In genomic region chr3:40465111-40465407, GRCh38 we compare ENCODE assay signal across 15 cellular contexts. TPM values are rescaled to one million over a fixed set of nuclear protein-coding genes. Genes with fewer than 3 reads are reported as not detected.
DNase-seq lines count a peak whose midpoint lies in the region; ATAC-seq and TF ChIP-seq lines count a peak whose summit lies in the region.
"Had no signal": no experiment of that assay in that cellular context is flagged by ENCODE, and none has a peak within 500 bp of the region (broad histone marks: within the 10 kb centered on the region; RNA-seq: fewer than 3 reads in every experiment).

No MANE protein-coding gene starts in this region.

- H3K4me1 Mint-ChIP-seq in CD4-positive, CD25-positive, alpha-beta regulatory T cell: peaks cover 9 to 33% (median 22%) of the 10 kb centered on the region in 4 donors
- no peaks in the 10 kb centered on the region for H3K4me1 Mint-ChIP-seq in Caco-2 (ENCODE audit: low read depth, unreplicated experiment)
- peaks cover 31% of the 10 kb centered on the region for H3K4me1 Mint-ChIP-seq in activated T-helper 2 cell treated with anti-CD3 and anti-CD28 coated beads, Interferon-gamma antibody, Interleukin-2, Interleukin-4, amounts not matched to agents 10 μg/mL and 5 μg/mL and 100 μg/mL, durations not matched to agents 14 hours and 24 hours and 36 hours (ENCODE audit: low read depth)
- H3K4me1 Mint-ChIP-seq in mesothelial cell of epicardium: no peaks in the 10 kb centered on the region

- no peaks in the 10 kb centered on the region for H3K27me3 ChIP-seq in CD4-positive, CD25-positive, alpha-beta regulatory T cell (ENCODE audit: control insufficient read depth, insufficient read depth, low read length)
- no peaks in the 10 kb centered on the region for H3K27me3 ChIP-seq in Caco-2 (replicated peaks; ENCODE audit: control insufficient read depth, insufficient read depth, low read length)

- H3K4me3 ChIP-seq in CD4-positive, CD25-positive, alpha-beta regulatory T cell (ENCODE audit: low read depth, low read length): no peak overlapping the region
- H3K4me3 ChIP-seq in Caco-2 (ENCODE audit: low read depth, low read length): no peak overlapping the region
- H3K4me3 ChIP-seq: mucosa of descending colon had no signal

- CTCF ChIA-PET in Caco-2 (lab: Charles Lee): no interaction called here

- TF ChIP-seq CTCF in Caco-2 (IDR thresholded peaks at IDR 0.05; ENCODE audit: insufficient read depth in 1 of 2, low read depth in 1 of 2, low read length in 1 of 2, severe bottlenecking in 1 of 2, unreplicated experiment in 1 of 2) (no peak), mesothelial cell of epicardium (IDR thresholded peaks at IDR 0.05; ENCODE audit: unreplicated experiment) (no peak)

- H3K4me1 ChIP-seq in CD4-positive, CD25-positive, alpha-beta regulatory T cell (ENCODE audit: control insufficient read depth, insufficient read depth, low read length, poor library complexity, severe bottlenecking): peaks cover 8% of the 10 kb centered on the region
- H3K4me1 ChIP-seq in Caco-2: no peaks in the 10 kb centered on the region

- in situ Hi-C loops in ACHN (cut with HindIII; ENCODE audit: low pct_ligation_motif_present, low pct_unique_long_range_greater_than_20kb, low sequenced_read_pairs): no loop called here

- H3K9me3 ChIP-seq in CD4-positive, CD25-positive, alpha-beta regulatory T cell (ENCODE audit: control insufficient read depth in 2 of 2, low read length in 2 of 2): no peaks in the 10 kb centered on the region
- no peaks in the 10 kb centered on the region for H3K9me3 ChIP-seq in Caco-2
- H3K9me3 ChIP-seq: mucosa of descending colon had no signal

- DNase-seq in CD4-positive, CD25-positive, alpha-beta regulatory T cell: no peak
- DNase-seq in Caco-2: no peak
- no peak for DNase-seq in activated T-helper 2 cell treated with anti-CD3 and anti-CD28 coated beads, Interferon-gamma antibody, Interleukin-2, Interleukin-4, amounts not matched to agents 10 μg/mL and 5 μg/mL and 100 μg/mL, durations not matched to agents 14 hours and 24 hours and 36 hours (ENCODE audit: low spot score)
- DNase-seq in mesothelial cell of epicardium (ENCODE audit: low spot score in 2 of 2, unreplicated experiment in 2 of 2): no peak
- no peak for DNase-seq in ACHN
- DNase-seq: AML-193; dermis blood vessel endothelial cell; mucosa of descending colon; NCI-H1105; stimulated activated CD4-positive, alpha-beta T cell treated with anti-CD3 and anti-CD28 coated beads, Interleukin-1b, Interleukin-23, amount 100 ng/mL, for 48 hours had no signal

- peaks cover 45% of the 10 kb centered on the region for H3K36me3 Mint-ChIP-seq in CD4-positive, CD25-positive, alpha-beta regulatory T cell
- H3K36me3 Mint-ChIP-seq in Caco-2 (ENCODE audit: insufficient read depth, unreplicated experiment): peaks cover 65% of the 10 kb centered on the region
- H3K36me3 Mint-ChIP-seq in activated T-helper 2 cell treated with anti-CD3 and anti-CD28 coated beads, Interferon-gamma antibody, Interleukin-2, Interleukin-4, amounts not matched to agents 10 μg/mL and 5 μg/mL and 100 μg/mL, durations not matched to agents 14 hours and 24 hours and 36 hours (ENCODE audit: low read depth): peaks cover 73% of the 10 kb centered on the region
- H3K36me3 Mint-ChIP-seq in mesothelial cell of epicardium: peaks cover 36% of the 10 kb centered on the region

- peak overlapping the region in 1 of 4 donors; percentile 18 for H3K4me3 Mint-ChIP-seq in CD4-positive, CD25-positive, alpha-beta regulatory T cell
- no peak overlapping the region for H3K4me3 Mint-ChIP-seq in Caco-2 (ENCODE audit: unreplicated experiment)
- no peak overlapping the region for H3K4me3 Mint-ChIP-seq in activated T-helper 2 cell treated with anti-CD3 and anti-CD28 coated beads, Interferon-gamma antibody, Interleukin-2, Interleukin-4, amounts not matched to agents 10 μg/mL and 5 μg/mL and 100 μg/mL, durations not matched to agents 14 hours and 24 hours and 36 hours (ENCODE audit: low read depth)
- no peak overlapping the region for H3K4me3 Mint-ChIP-seq in mesothelial cell of epicardium

- H3K27ac ChIP-seq in CD4-positive, CD25-positive, alpha-beta regulatory T cell (ENCODE audit: insufficient read depth, low read length, poor library complexity, severe bottlenecking): no peak overlapping the region

- H3K9me3 Mint-ChIP-seq in CD4-positive, CD25-positive, alpha-beta regulatory T cell: no peaks in the 10 kb centered on the region
- H3K9me3 Mint-ChIP-seq in Caco-2 (ENCODE audit: unreplicated experiment) (no peaks in the 10 kb centered on the region), mesothelial cell of epicardium (no peaks in the 10 kb centered on the region)
- no peaks in the 10 kb centered on the region for H3K9me3 Mint-ChIP-seq in activated T-helper 2 cell treated with anti-CD3 and anti-CD28 coated beads, Interferon-gamma antibody, Interleukin-2, Interleukin-4, amounts not matched to agents 10 μg/mL and 5 μg/mL and 100 μg/mL, durations not matched to agents 14 hours and 24 hours and 36 hours
- H3K9me3 Mint-ChIP-seq: T-helper 1 cell treated with Interleukin-12 subunit alpha and Interleukin-12 subunit beta and Interleukin-4 antibody, amounts not matched to agents 30 μg/mL and 1 μg/mL, for 36 hours had no signal

- intact Hi-C loops in Caco-2 (cut with micrococcal nuclease; ENCODE audit: unreplicated experiment): no loop called here
- intact Hi-C loops in activated T-helper 2 cell treated with anti-CD3 and anti-CD28 coated beads, Interferon-gamma antibody, Interleukin-2, Interleukin-4, amounts not matched to agents 10 μg/mL and 5 μg/mL and 100 μg/mL, durations not matched to agents 14 hours and 24 hours and 36 hours (cut with micrococcal nuclease): no loop called here

- peak overlapping the region; percentile 9 to 95 (median 77) for H3K27ac Mint-ChIP-seq in CD4-positive, CD25-positive, alpha-beta regulatory T cell
- H3K27ac Mint-ChIP-seq in Caco-2 (ENCODE audit: unreplicated experiment) (peak overlapping the region; percentile 0), mesothelial cell of epicardium (peak overlapping the region; percentile 10)
- peak overlapping the region; percentile 4 for H3K27ac Mint-ChIP-seq in activated T-helper 2 cell treated with anti-CD3 and anti-CD28 coated beads, Interferon-gamma antibody, Interleukin-2, Interleukin-4, amounts not matched to agents 10 μg/mL and 5 μg/mL and 100 μg/mL, durations not matched to agents 14 hours and 24 hours and 36 hours

- no peaks in the 10 kb centered on the region for H3K27me3 Mint-ChIP-seq in CD4-positive, CD25-positive, alpha-beta regulatory T cell
- no peaks in the 10 kb centered on the region for H3K27me3 Mint-ChIP-seq in Caco-2 (ENCODE audit: insufficient read depth, unreplicated experiment)
- H3K27me3 Mint-ChIP-seq in activated T-helper 2 cell treated with anti-CD3 and anti-CD28 coated beads, Interferon-gamma antibody, Interleukin-2, Interleukin-4, amounts not matched to agents 10 μg/mL and 5 μg/mL and 100 μg/mL, durations not matched to agents 14 hours and 24 hours and 36 hours (ENCODE audit: low read depth): no peaks in the 10 kb centered on the region
- H3K27me3 Mint-ChIP-seq in mesothelial cell of epicardium (ENCODE audit: low read depth): no peaks in the 10 kb centered on the region
- H3K27me3 Mint-ChIP-seq: activated naive CD8-positive, alpha-beta T cell had no signal

- peaks cover 43% of the 10 kb centered on the region for H3K36me3 ChIP-seq in CD4-positive, CD25-positive, alpha-beta regulatory T cell (ENCODE audit: control insufficient read depth, insufficient read depth, low read length)
- H3K36me3 ChIP-seq in Caco-2 (ENCODE audit: control insufficient read depth, insufficient read depth, low read length): no peaks in the 10 kb centered on the region

- no TSS peak for BruUV-seq in Caco-2 (replicated peaks; lab: Mats Ljungman, UMichigan)

- POLR2A ChIA-PET in Caco-2 (lab: Charles Lee): interaction anchor here (0.7 kb wide), 1 partner anchor 8 kb away, joined by 3 read pairs; the partner anchor contains the start of gene RPL14

- no peak for ATAC-seq in CD4-positive, CD25-positive, alpha-beta regulatory T cell (ENCODE audit: low read depth in 2 of 2)
- ATAC-seq in HG03039 (IDR thresholded peaks at IDR 0.05; ENCODE audit: unreplicated experiment) (no peak), HG03354 (IDR thresholded peaks at IDR 0.05; ENCODE audit: poor library complexity, severe bottlenecking, unreplicated experiment) (no peak)
- ATAC-seq: sciatic nerve had no signal

RNA-seq across cellular contexts. Expression of gene RPL14, which starts 7.9 kb away (rescaled TPM):
- 2,234 TPM for total RNA-seq in CD4-positive, CD25-positive, alpha-beta regulatory T cell
- polyA plus RNA-seq in CD4-positive, CD25-positive, alpha-beta regulatory T cell: 1,000 to 10,000 TPM in 3 of 4 donors, 100 to 1,000 TPM in 1; 926 to 1,854 (median 1,324) TPM
- total RNA-seq in Caco-2 (2022) (1,589 and 1,699 TPM in 2 replicates), mesothelial cell of epicardium (1,756 to 1,956 TPM (median 1,904 TPM) in 3 replicates)
- total RNA-seq in activated T-helper 2 cell treated with anti-CD3 and anti-CD28 coated beads, Interferon-gamma antibody, Interleukin-2, Interleukin-4, amounts not matched to agents 10 μg/mL and 5 μg/mL and 100 μg/mL, durations not matched to agents 14 hours and 24 hours and 36 hours: 2,421 and 2,433 TPM in 2 replicates

RNA-seq across cellular contexts. Expression of gene ZNF619, which starts 11.9 kb away (rescaled TPM):
- 5.3 TPM for total RNA-seq in CD4-positive, CD25-positive, alpha-beta regulatory T cell
- polyA plus RNA-seq in CD4-positive, CD25-positive, alpha-beta regulatory T cell: 1 to 10 TPM; 2.1 to 4.0 (median 3.2) TPM
- total RNA-seq in Caco-2 (2022) (4.9 and 6.8 TPM in 2 replicates), mesothelial cell of epicardium (7.3 to 9.7 TPM (median 7.4 TPM) in 3 replicates)
- total RNA-seq in activated T-helper 2 cell treated with anti-CD3 and anti-CD28 coated beads, Interferon-gamma antibody, Interleukin-2, Interleukin-4, amounts not matched to agents 10 μg/mL and 5 μg/mL and 100 μg/mL, durations not matched to agents 14 hours and 24 hours and 36 hours: 7.8 and 9.1 TPM in 2 replicates

RNA-seq across cellular contexts. Expression of gene ZNF620, which starts 40.8 kb away (rescaled TPM):
- total RNA-seq in CD4-positive, CD25-positive, alpha-beta regulatory T cell: 2.4 TPM
- 1 to 10 TPM; 2.6 to 4.5 (median 3.4) TPM for polyA plus RNA-seq in CD4-positive, CD25-positive, alpha-beta regulatory T cell
- total RNA-seq in Caco-2 (2022): 11.9 and 12.1 TPM in 2 replicates
- total RNA-seq in activated T-helper 2 cell treated with anti-CD3 and anti-CD28 coated beads, Interferon-gamma antibody, Interleukin-2, Interleukin-4, amounts not matched to agents 10 μg/mL and 5 μg/mL and 100 μg/mL, durations not matched to agents 14 hours and 24 hours and 36 hours: 6.3 and 6.7 TPM in 2 replicates
- total RNA-seq in mesothelial cell of epicardium: 15.1 to 16.7 TPM (median 15.8 TPM) in 3 replicates

RNA-seq across cellular contexts. Expression of gene ZNF621, which starts 59.7 kb away (rescaled TPM):
- total RNA-seq in CD4-positive, CD25-positive, alpha-beta regulatory T cell: 19.2 TPM
- 1 to 10 TPM; 2.0 to 3.9 (median 3.6) TPM for polyA plus RNA-seq in CD4-positive, CD25-positive, alpha-beta regulatory T cell
- total RNA-seq in Caco-2 (2022): 23.6 and 23.7 TPM in 2 replicates
- total RNA-seq in activated T-helper 2 cell treated with anti-CD3 and anti-CD28 coated beads, Interferon-gamma antibody, Interleukin-2, Interleukin-4, amounts not matched to agents 10 μg/mL and 5 μg/mL and 100 μg/mL, durations not matched to agents 14 hours and 24 hours and 36 hours: 21.4 and 23.9 TPM in 2 replicates
- 30.4 to 32.0 TPM (median 30.5 TPM) in 3 replicates for total RNA-seq in mesothelial cell of epicardium

Comparison
In these comparisons a context has a peak if more than half of its experiments do, and no peak if none do; other contexts are left out.
1. H3K27ac Mint-ChIP-seq: peak in every context shown above with its lines; median percentile 77 in CD4-positive, CD25-positive, alpha-beta regulatory T cell; 10 in mesothelial cell of epicardium; 4 in activated T-helper 2 cell treated with anti-CD3 and anti-CD28 coated beads, Interferon-gamma antibody, Interleukin-2, Interleukin-4, amounts not matched to agents 10 μg/mL and 5 μg/mL and 100 μg/mL, durations not matched to agents 14 hours and 24 hours and 36 hours; 0 in Caco-2.